8 cellular contexts compared by ENCODE assay signal in genomic region chr1:89524369-89525168, GRCh38. TPM values are rescaled to one million over a fixed set of nuclear protein-coding genes. Genes with fewer than 3 reads are reported as not detected.
A peak's percentile ranks its signal among the peaks of the same experiment; 100 is the strongest.
DNase-seq lines count a peak whose midpoint lies in the region; ATAC-seq and TF ChIP-seq lines count a peak whose summit lies in the region.

TSS of gene LRRC8B (plus strand) at chr1:89524829. CDS start at chr1:89582651, 57,822 bp downstream.

- no peak within 1 kb of the TSS for H3K4me3 Mint-ChIP-seq in T-helper 1 cell treated with Interleukin-12 subunit alpha and Interleukin-12 subunit beta and Interleukin-4 antibody, amounts not matched to agents 30 μg/mL and 1 μg/mL, for 36 hours
- H3K4me3 Mint-ChIP-seq in progenitor cell of endocrine pancreas (ENCODE audit: low read depth) = peak within 1 kb of the TSS; percentile 82

- H3K4me1 ChIP-seq in left ventricle myocardium inferior = peaks cover 42% of the 10 kb centered on the region

- H3K27me3 ChIP-seq in left ventricle myocardium inferior (ENCODE audit: low read depth) = no peaks in the 10 kb centered on the region

- H3K9me3 Mint-ChIP-seq in T-helper 1 cell treated with Interleukin-12 subunit alpha and Interleukin-12 subunit beta and Interleukin-4 antibody, amounts not matched to agents 30 μg/mL and 1 μg/mL, for 36 hours = peaks cover 4% of the 10 kb centered on the region
- no peaks in the 10 kb centered on the region for H3K9me3 Mint-ChIP-seq in progenitor cell of endocrine pancreas (ENCODE audit: low read depth)

- DNase-seq in GM12865 (ENCODE audit: low read depth) (peak; percentile 93), NCI-H1092 (lab: John Stamatoyannopoulos, UW) (peak; percentile 75), amniotic stem cell (lab: John Stamatoyannopoulos, UW) (peak; percentile 64), left ventricle myocardium inferior (peak; percentile 93), progenitor cell of endocrine pancreas (ENCODE audit: low spot score, unreplicated experiment) (peak; percentile 83), ureter (ENCODE audit: low spot score) (peak; percentile 94)

- peak; percentile 92 for ATAC-seq in HG02588 (IDR thresholded peaks at IDR 0.05; ENCODE audit: unreplicated experiment)

- no peaks in the 10 kb centered on the region for H3K27me3 Mint-ChIP-seq in T-helper 1 cell treated with Interleukin-12 subunit alpha and Interleukin-12 subunit beta and Interleukin-4 antibody, amounts not matched to agents 30 μg/mL and 1 μg/mL, for 36 hours (ENCODE audit: low read depth)
- peaks cover 5% of the 10 kb centered on the region for H3K27me3 Mint-ChIP-seq in progenitor cell of endocrine pancreas

- TF ChIP-seq CTCF in GM12865 (IDR thresholded peaks at IDR 0.05; ENCODE audit: insufficient read depth, low read depth, low read length, missing control alignments) = no peak
- no peak for TF ChIP-seq CTCF in left ventricle myocardium inferior (IDR thresholded peaks at IDR 0.05; ENCODE audit: borderline replicate concordance)
- no peak for TF ChIP-seq CTCF in progenitor cell of endocrine pancreas (IDR thresholded peaks at IDR 0.05; ENCODE audit: unreplicated experiment)

- no peaks in the 10 kb centered on the region for H3K9me3 ChIP-seq in left ventricle myocardium inferior (replicated peaks)

- no peaks in the 10 kb centered on the region for H3K36me3 ChIP-seq in left ventricle myocardium inferior

- peaks cover 25% of the 10 kb centered on the region for H3K4me1 Mint-ChIP-seq in T-helper 1 cell treated with Interleukin-12 subunit alpha and Interleukin-12 subunit beta and Interleukin-4 antibody, amounts not matched to agents 30 μg/mL and 1 μg/mL, for 36 hours (ENCODE audit: low read depth)
- peaks cover 10% of the 10 kb centered on the region for H3K4me1 Mint-ChIP-seq in progenitor cell of endocrine pancreas (ENCODE audit: low read depth)

- H3K4me3 ChIP-seq in GM12865 (ENCODE audit: low read depth, low read length) (peak within 1 kb of the TSS; percentile 90), left ventricle myocardium inferior (peak within 1 kb of the TSS; percentile 85)

- peak within 1 kb of the TSS; percentile 82 for H3K27ac Mint-ChIP-seq in T-helper 1 cell treated with Interleukin-12 subunit alpha and Interleukin-12 subunit beta and Interleukin-4 antibody, amounts not matched to agents 30 μg/mL and 1 μg/mL, for 36 hours
- peak within 1 kb of the TSS; percentile 95 for H3K27ac Mint-ChIP-seq in progenitor cell of endocrine pancreas

- H3K27ac ChIP-seq in left ventricle myocardium inferior (replicated peaks) = peak within 1 kb of the TSS; percentile 90

- intact Hi-C loops in left ventricle myocardium inferior (cut with micrococcal nuclease) = loop anchor here (10.0 kb wide), 1 partner anchor 70 kb away; no protein-coding TSS in a partner anchor

- H3K36me3 Mint-ChIP-seq in T-helper 1 cell treated with Interleukin-12 subunit alpha and Interleukin-12 subunit beta and Interleukin-4 antibody, amounts not matched to agents 30 μg/mL and 1 μg/mL, for 36 hours (ENCODE audit: low read depth) = peaks cover 12% of the 10 kb centered on the region
- H3K36me3 Mint-ChIP-seq in progenitor cell of endocrine pancreas (ENCODE audit: insufficient read depth) = no peaks in the 10 kb centered on the region

RNA-seq across cellular contexts. Expression of gene LRRC8B, which starts in this region (rescaled TPM):
- total RNA-seq in left ventricle myocardium inferior (3.6 TPM), progenitor cell of endocrine pancreas (22.2 and 23.0 TPM in 2 replicates), ureter (14.4 TPM)

Comparison
In these comparisons a context has a peak if more than half of its experiments do, and no peak if none do; other contexts are left out.
1. Peak in every context shown above with its lines: DNase-seq, ATAC-seq, H3K4me3 ChIP-seq and H3K27ac ChIP-seq.